In the genomic region with DNA sequence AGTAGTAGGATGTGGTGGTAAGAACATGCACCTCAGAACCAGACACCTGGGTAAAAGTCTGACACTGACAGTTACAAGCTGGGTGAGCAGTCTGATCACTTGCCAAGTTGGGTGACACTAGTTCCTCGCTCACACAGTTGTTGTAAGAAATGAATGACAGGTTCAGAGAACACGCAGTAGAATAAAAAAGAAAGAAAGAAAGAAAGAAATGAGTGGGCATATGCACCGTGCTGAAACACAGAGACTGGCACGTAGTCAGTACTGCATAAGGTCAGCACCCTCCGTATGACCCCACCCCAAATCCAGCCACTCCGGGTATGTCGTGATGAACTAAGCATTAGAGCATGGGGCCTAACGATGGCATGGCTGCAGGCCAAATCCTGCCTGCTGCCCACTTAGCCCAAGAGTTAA, we compare ENCODE assay signal across 14 cellular contexts.
A peak's percentile ranks its signal among the peaks of the same experiment; 100 is the strongest.
DNase-seq lines count a peak whose midpoint lies in the region; ATAC-seq, FAIRE-seq and TF ChIP-seq lines count a peak whose summit lies in the region.
"Had no signal": no experiment of that assay in that cellular context is flagged by ENCODE, and none has a peak within 500 bp of the region (broad histone marks: within the 10 kb centered on the region; RNA-seq: fewer than 3 reads in every experiment).

No MANE protein-coding gene starts in this region.

- H3K9ac ChIP-seq in K562 (ENCODE audit: insufficient read depth in 1 of 2, low read depth in 2 of 2, low read length in 2 of 2): peak overlapping the region; percentile 30 to 75; a peak in 3 of 4 replicates
- H3K9ac ChIP-seq: GM23248 had no signal

- WGBS in K562 (ENCODE audit: insufficient coverage, low coverage, missing lambda C conversion rate): 53% methylated on average over 8 of the region's 8 CpGs

- FAIRE-seq in K562 (lab: Jason Lieb, UNC): no peak

- peak overlapping the region; percentile 14 for H3K4me2 ChIP-seq in K562 (ENCODE audit: insufficient read depth, low read length)
- H3K4me2 ChIP-seq in osteoblast (ENCODE audit: insufficient read depth, low read length): no peak overlapping the region

- H3K27ac ChIP-seq in breast epithelium (peak overlapping the region; percentile 46 to 54), KOPT-K1 (ENCODE audit: low read depth, low read length, poor library complexity, severe bottlenecking) (peak overlapping the region; percentile 91), K562 (ENCODE audit: extremely low read depth, low read depth, low read length) (peak overlapping the region; percentile 95), osteoblast (ENCODE audit: low read depth, low read length) (no peak overlapping the region)
- H3K27ac ChIP-seq: GM23248, prostate gland had no signal

- H3K36me3 ChIP-seq in breast epithelium: no peaks in the 10 kb centered on the region
- H3K36me3 ChIP-seq in KOPT-K1 (ENCODE audit: insufficient read depth, low read length): no peaks in the 10 kb centered on the region
- no peaks in the 10 kb centered on the region for H3K36me3 ChIP-seq in K562 (ENCODE audit: control insufficient read depth, insufficient read depth, low read length)
- H3K36me3 ChIP-seq in osteoblast (ENCODE audit: insufficient read depth, low read length): no peaks in the 10 kb centered on the region
- H3K36me3 ChIP-seq: prostate gland had no signal

- CTCF ChIA-PET in MCF 10A (lab: Yijun Ruan, JAX) (interaction anchor here (0.6 to 3.1 kb wide), 7 partner anchors 57 to 158 kb away, joined by 3 to 17 read pairs (median 3); no protein-coding TSS in a partner anchor), K562 (lab: Yijun Ruan, JAX; ENCODE audit: low intra/inter-chr PET ratio) (interaction anchor here (1.5 kb wide), 1 partner anchor 95 kb away, joined by 7 read pairs; no protein-coding TSS in a partner anchor)

- no peaks in the 10 kb centered on the region for H3K27me3 ChIP-seq in breast epithelium
- no peaks in the 10 kb centered on the region for H3K27me3 ChIP-seq in K562 (ENCODE audit: control insufficient read depth in 2 of 2, insufficient read depth in 2 of 2, low read length in 2 of 2)
- no peaks in the 10 kb centered on the region for H3K27me3 ChIP-seq in osteoblast (ENCODE audit: insufficient read depth, low read length)

- TF ChIP-seq POLR2A in breast epithelium (IDR thresholded peaks at IDR 0.05) (no peak), K562 (conservative IDR thresholded peaks at IDR 0.05) (no peak)

- H3K27me3 Mint-ChIP-seq in MCF 10A (ENCODE audit: insufficient read depth, unreplicated experiment) (no peaks in the 10 kb centered on the region), progenitor cell of endocrine pancreas (no peaks in the 10 kb centered on the region)

- H2AFZ ChIP-seq in K562 (ENCODE audit: low read depth, low read length): peak overlapping the region; percentile 66
- H2AFZ ChIP-seq in osteoblast (ENCODE audit: low read length): no peak overlapping the region
- H2AFZ ChIP-seq: GM23248 had no signal

- BruUV-seq in MCF 10A (replicated peaks; lab: Mats Ljungman, UMichigan): no TSS peak
- no TSS peak for BruUV-seq in K562 (replicated peaks; lab: Mats Ljungman, UMichigan)

- H3K4me1 ChIP-seq in breast epithelium (peaks cover 0 to 5% of the 10 kb centered on the region in 2 donors), K562 (replicated peaks in 1 of 2; ENCODE audit: control insufficient read depth in 2 of 2, insufficient read depth in 2 of 2, low read length in 2 of 2) (peaks cover 37 to 63% of the 10 kb centered on the region in 2 experiments), osteoblast (ENCODE audit: insufficient read depth, low read length) (no peaks in the 10 kb centered on the region)
- H3K4me1 ChIP-seq: prostate gland had no signal

- H3K4me3 ChIP-seq in breast epithelium (no peak overlapping the region), K562 (no peak overlapping the region), osteoblast (ENCODE audit: insufficient read depth, low read length) (no peak overlapping the region)
- H3K4me3 ChIP-seq: GM23248, prostate gland had no signal

- no peak for TF ChIP-seq RAD21 in K562 (CRISPR knock-in tag; conservative IDR thresholded peaks at IDR 0.05 in 1 of 2, IDR thresholded peaks at IDR 0.05 in 1 of 2)

- H3K9me3 ChIP-seq in breast epithelium: no peaks in the 10 kb centered on the region
- H3K9me3 ChIP-seq in KOPT-K1 (ENCODE audit: insufficient read depth, low read length, poor library complexity, severe bottlenecking): no peaks in the 10 kb centered on the region
- H3K9me3 ChIP-seq in K562 (replicated peaks; ENCODE audit: control insufficient read depth, insufficient read depth, low read depth, low read length): no peaks in the 10 kb centered on the region
- no peaks in the 10 kb centered on the region for H3K9me3 ChIP-seq in osteoblast (ENCODE audit: low read depth, low read length)
- H3K9me3 ChIP-seq: prostate gland had no signal

- no peaks in the 10 kb centered on the region for H3K9me1 ChIP-seq in K562 (ENCODE audit: control insufficient read depth, insufficient read depth, low read length)

- 0 out of 3 replicates have a peak, but pooled peaks cover 2% of the 10 kb centered on the region for H3K79me2 ChIP-seq in K562 (ENCODE audit: control insufficient read depth, insufficient read depth, low read length)
- H3K79me2 ChIP-seq in osteoblast (ENCODE audit: insufficient read depth, low read length): no peaks in the 10 kb centered on the region

- H3K27ac Mint-ChIP-seq in MCF 10A (ENCODE audit: low read depth, unreplicated experiment) (no peak overlapping the region), progenitor cell of endocrine pancreas (peak overlapping the region; percentile 94)
- H3K27ac Mint-ChIP-seq: stimulated activated naive B cell treated with anti-CD40 and anti-IgM and Interleukin-4, amounts not matched to agents 10 μg/mL and 1 μg/mL and 100 μg/mL, for 72 hours had no signal

- H3K36me3 Mint-ChIP-seq in MCF 10A (ENCODE audit: insufficient read depth, unreplicated experiment) (no peaks in the 10 kb centered on the region), progenitor cell of endocrine pancreas (ENCODE audit: insufficient read depth) (no peaks in the 10 kb centered on the region)
- H3K36me3 Mint-ChIP-seq: stimulated activated naive B cell treated with anti-CD40 and anti-IgM and Interleukin-4, amounts not matched to agents 10 μg/mL and 1 μg/mL and 100 μg/mL, for 72 hours had no signal

- intact Hi-C loops in breast epithelium (cut with DNase I; ENCODE audit: low total_unique reads): no loop called here
- intact Hi-C loops in MCF 10A (cut with micrococcal nuclease): loop anchor here (1.0 kb wide), 1 partner anchor 95 kb away; no protein-coding TSS in a partner anchor
- intact Hi-C loops in K562 (cut with micrococcal nuclease): loop anchor here (1.0 to 10.0 kb wide), 7 partner anchors 44 to 481 kb away; a partner anchor contains a TSS

- POLR2A ChIA-PET in MCF 10A (lab: Yijun Ruan, JAX) (interaction anchor here (0.7 to 3.0 kb wide), 5 partner anchors 11 to 158 kb away, joined by 3 to 25 read pairs (median 5); a partner anchor contains a TSS), K562 (lab: Yijun Ruan, JAX) (interaction anchor here (0.7 to 3.7 kb wide), 12 partner anchors 10 to 95 kb away, joined by 3 to 48 read pairs (median 4); a partner anchor contains a TSS)

- H3K4me3 Mint-ChIP-seq in MCF 10A (ENCODE audit: unreplicated experiment) (no peak overlapping the region), progenitor cell of endocrine pancreas (ENCODE audit: low read depth) (no peak overlapping the region)
- H3K4me3 Mint-ChIP-seq: stimulated activated naive B cell treated with anti-CD40 and anti-IgM and Interleukin-4, amounts not matched to agents 10 μg/mL and 1 μg/mL and 100 μg/mL, for 72 hours had no signal

- TF ChIP-seq CTCF in breast epithelium (IDR thresholded peaks at IDR 0.05) (no peak), MCF 10A (IDR thresholded peaks at IDR 0.05; ENCODE audit: unreplicated experiment) (no peak), K562 (IDR thresholded peaks at IDR 0.05 in 2 of 3, conservative IDR thresholded peaks at IDR 0.05 in 1 of 3; ENCODE audit: insufficient read depth in 2 of 3, low read depth in 1 of 3, low read length in 3 of 3) (no peak), progenitor cell of endocrine pancreas (IDR thresholded peaks at IDR 0.05; ENCODE audit: unreplicated experiment) (no peak), osteoblast (IDR thresholded peaks at IDR 0.05; ENCODE audit: extremely low read depth, low read depth, low read length) (no peak)

- in situ Hi-C loops in K562 (cut with MboI): loop anchor here (5.0 to 10.0 kb wide), 3 partner anchors 91 to 284 kb away; a partner anchor contains a TSS

- no peak for DNase-seq in breast epithelium (ENCODE audit: low spot score in 2 of 2)
- DNase-seq in MCF 10A (ENCODE audit: unreplicated experiment): no peak
- DNase-seq in K562 (ENCODE audit: extremely low read depth in 1 of 4, low spot score in 3 of 4): no peak
- DNase-seq in progenitor cell of endocrine pancreas (ENCODE audit: low spot score, unreplicated experiment): no peak
- DNase-seq in osteoblast (ENCODE audit: insufficient read length, low spot score, missing footprints): no peak
- no peak for DNase-seq in central memory CD4-positive, alpha-beta T cell
- DNase-seq: activated CD4-positive, alpha-beta T cell treated with anti-CD3 and anti-CD28 coated beads, Interleukin-2, amount 50 U/mL, for 1 hour; stimulated activated CD4-positive, alpha-beta T cell treated with anti-CD3 and anti-CD28 coated beads, Interleukin-4, amount 100 ng/mL, for 24 hours; stimulated activated naive B cell treated with anti-CD40 and anti-IgM and Interleukin-4, amounts not matched to agents 10 μg/mL and 1 μg/mL and 100 μg/mL, for 72 hours; SW 1271 had no signal

- peaks cover 24% of the 10 kb centered on the region for H3K4me1 Mint-ChIP-seq in MCF 10A (ENCODE audit: insufficient read depth, unreplicated experiment)
- H3K4me1 Mint-ChIP-seq in progenitor cell of endocrine pancreas (ENCODE audit: low read depth): peaks cover 38% of the 10 kb centered on the region

- ATAC-seq in K562 (no peak), GM21360 (IDR thresholded peaks at IDR 0.05; ENCODE audit: unreplicated experiment) (no peak)
- ATAC-seq: stimulated activated naive B cell treated with anti-CD40 and anti-IgM and Interleukin-4, amounts not matched to agents 10 μg/mL and 1 μg/mL and 100 μg/mL, for 72 hours had no signal

- no peak for TF ChIP-seq EP300 in K562 (IDR thresholded peaks at IDR 0.05; ENCODE audit: low read length)

- H4K20me1 ChIP-seq in K562 (replicated peaks; ENCODE audit: control insufficient read depth, insufficient read depth, low read length): no peaks in the 10 kb centered on the region
- no peaks in the 10 kb centered on the region for H4K20me1 ChIP-seq in osteoblast (ENCODE audit: insufficient read depth, low read length)

- no peaks in the 10 kb centered on the region for H3K9me3 Mint-ChIP-seq in MCF 10A (ENCODE audit: unreplicated experiment)
- peaks cover 4% of the 10 kb centered on the region for H3K9me3 Mint-ChIP-seq in progenitor cell of endocrine pancreas (ENCODE audit: low read depth)
- H3K9me3 Mint-ChIP-seq: stimulated activated naive B cell treated with anti-CD40 and anti-IgM and Interleukin-4, amounts not matched to agents 10 μg/mL and 1 μg/mL and 100 μg/mL, for 72 hours had no signal

TF ChIP-seq in K562, 482 proteins besides CTCF, POLR2A, EP300 and RAD21 (continues in another document):
- peak; percentile 52 for TF ChIP-seq NFIC (IDR thresholded peaks at IDR 0.05)
- peak in 1 of 2 experiments; percentile 18; a peak in 1 of 4 replicates for TF ChIP-seq HDAC1 (IDR thresholded peaks at IDR 0.05)
